In the genomic region with DNA sequence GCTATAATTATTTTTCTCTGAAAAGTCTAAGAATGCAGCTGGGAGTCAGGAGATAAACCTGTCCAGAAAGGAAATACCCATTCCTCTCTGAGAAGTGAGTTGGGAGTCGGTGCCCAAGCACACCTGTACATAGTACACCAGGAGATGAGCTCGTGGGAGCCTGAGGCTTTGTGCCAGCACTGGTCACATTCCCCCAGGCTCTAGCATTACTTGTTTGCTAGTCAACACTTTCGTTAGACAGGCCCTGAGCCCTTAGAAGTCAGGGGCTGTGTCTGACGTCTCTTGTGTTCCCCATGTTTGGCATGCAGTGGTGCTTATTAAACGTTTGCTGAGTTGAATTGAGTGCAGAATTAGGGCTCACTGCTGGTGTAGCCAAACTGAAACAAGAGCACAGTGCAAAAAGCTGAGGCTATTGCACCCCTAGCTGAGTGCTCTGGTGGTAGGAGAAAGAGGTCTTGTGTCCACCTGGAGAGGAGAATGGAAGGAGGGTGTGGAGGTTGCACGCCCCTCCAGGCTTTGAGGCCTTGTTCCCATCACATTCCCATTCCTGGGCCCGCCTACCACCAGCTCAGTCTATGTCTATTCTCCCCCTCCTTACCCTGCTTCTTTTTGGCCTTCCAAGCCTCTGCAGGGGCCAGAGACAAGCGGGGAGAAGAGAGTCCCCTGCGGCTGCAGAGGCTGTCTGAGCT, we compare ENCODE assay signal across 1 cellular context.
TF ChIP-seq lines count a peak whose summit lies in the region.

No MANE protein-coding gene starts in this region.

TF ChIP-seq in endothelial cell of umbilical vein, 7 proteins besides CTCF, POLR2A, EP300 and RAD21:
- TF ChIP-seq MYC (IDR thresholded peaks at IDR 0.05; ENCODE audit: low read depth, low read length) (no peak), POLR2AphosphoS5 (IDR thresholded peaks at IDR 0.05; ENCODE audit: insufficient read depth, low read depth, low read length) (peak; percentile 13)
